8 cellular contexts compared by ENCODE assay signal in genomic region chr15:40252438-40253178, GRCh38. TPM values are rescaled to one million over a fixed set of nuclear protein-coding genes. Genes with fewer than 3 reads are reported as not detected.
A peak's percentile ranks its signal among the peaks of the same experiment; 100 is the strongest.
DNase-seq lines count a peak whose midpoint lies in the region; ATAC-seq and TF ChIP-seq lines count a peak whose summit lies in the region.

No MANE protein-coding gene starts in this region.

- ATAC-seq in naive thymus-derived CD4-positive, alpha-beta T cell: peak; percentile 55
- ATAC-seq in GM21515 (IDR thresholded peaks at IDR 0.05; ENCODE audit: unreplicated experiment) (no peak), GM18909 (IDR thresholded peaks at IDR 0.05; ENCODE audit: poor library complexity, unreplicated experiment) (no peak)

- TF ChIP-seq CTCF in endodermal cell (conservative IDR thresholded peaks at IDR 0.05) (no peak), GM10266 (IDR thresholded peaks at IDR 0.05; ENCODE audit: control insufficient read depth, insufficient read depth, low read depth, missing control alignments) (no peak)

- no peaks in the 10 kb centered on the region for H3K9me3 Mint-ChIP-seq in endodermal cell
- H3K9me3 Mint-ChIP-seq in naive thymus-derived CD4-positive, alpha-beta T cell: no peaks in the 10 kb centered on the region

- peaks cover 8% of the 10 kb centered on the region for H3K4me1 Mint-ChIP-seq in endodermal cell
- peaks cover 4 to 17% (median 9%) of the 10 kb centered on the region in 7 donors for H3K4me1 Mint-ChIP-seq in naive thymus-derived CD4-positive, alpha-beta T cell

- no peaks in the 10 kb centered on the region for H3K4me1 ChIP-seq in endodermal cell (ENCODE audit: control insufficient read depth, insufficient read depth, low read length)
- peaks cover 0 to 5% of the 10 kb centered on the region in 2 donors for H3K4me1 ChIP-seq in naive thymus-derived CD4-positive, alpha-beta T cell (ENCODE audit: control insufficient read depth in 2 of 2, insufficient read depth in 2 of 2, low read length in 2 of 2)

- H3K4me3 ChIP-seq in endodermal cell (ENCODE audit: low read length): peak overlapping the region; percentile 74
- peak overlapping the region; percentile 41 for H3K4me3 ChIP-seq in naive thymus-derived CD4-positive, alpha-beta T cell (ENCODE audit: low read length)

- intact Hi-C loops in naive thymus-derived CD4-positive, alpha-beta T cell (cut with micrococcal nuclease): no loop called here

- DNase-seq in SKM-1 treated with dmso at 0.1 percent for 144 hours (lab: John Stamatoyannopoulos, UW; ENCODE audit: unreplicated experiment) (peak; percentile 31), SKM-1 (lab: John Stamatoyannopoulos, UW; ENCODE audit: unreplicated experiment) (no peak), RKO (ENCODE audit: low spot score) (peak; percentile 34), endodermal cell (peak; percentile 84), GM10266 (ENCODE audit: extremely low spot score) (no peak)
- DNase-seq in naive thymus-derived CD4-positive, alpha-beta T cell: peak in 1 of 9 donors; percentile 36

- H3K36me3 ChIP-seq in endodermal cell (ENCODE audit: control insufficient read depth, insufficient read depth, low read length): no peaks in the 10 kb centered on the region
- no peaks in the 10 kb centered on the region for H3K36me3 ChIP-seq in naive thymus-derived CD4-positive, alpha-beta T cell (ENCODE audit: control insufficient read depth in 2 of 3, insufficient read depth in 3 of 3, low read length in 3 of 3)

- H3K9ac ChIP-seq in endodermal cell (ENCODE audit: extremely low read depth, low read length, poor library complexity, severe bottlenecking): no peak overlapping the region

- H3K9me3 ChIP-seq in endodermal cell (ENCODE audit: control insufficient read depth, low read length): no peaks in the 10 kb centered on the region
- H3K9me3 ChIP-seq in naive thymus-derived CD4-positive, alpha-beta T cell (ENCODE audit: control insufficient read depth in 2 of 3, low read length in 3 of 3): no peaks in the 10 kb centered on the region

- WGBS in endodermal cell (ENCODE audit: insufficient coverage in 1 of 2, insufficient read length in 1 of 2), 2 experiments: 4 to 6% methylated on average over 23 to 84 of the region's 84 CpGs

- H3K27ac ChIP-seq in endodermal cell (ENCODE audit: low read depth, low read length): no peak overlapping the region
- H3K27ac ChIP-seq in naive thymus-derived CD4-positive, alpha-beta T cell (ENCODE audit: low read depth, low read length): no peak overlapping the region

- CTCF ChIA-PET in naive thymus-derived CD4-positive, alpha-beta T cell (lab: Charles Lee): no interaction called here

- POLR2A ChIA-PET in naive thymus-derived CD4-positive, alpha-beta T cell (lab: Charles Lee): no interaction called here

- H3K27ac Mint-ChIP-seq in endodermal cell: no peak overlapping the region
- peak overlapping the region in 1 of 9 donors; percentile 55 for H3K27ac Mint-ChIP-seq in naive thymus-derived CD4-positive, alpha-beta T cell

- H3K27me3 Mint-ChIP-seq in endodermal cell (ENCODE audit: insufficient read depth): peaks cover 45% of the 10 kb centered on the region
- H3K27me3 Mint-ChIP-seq in naive thymus-derived CD4-positive, alpha-beta T cell: peaks cover 27 to 56% (median 36%) of the 10 kb centered on the region in 5 donors

- H3K4me3 Mint-ChIP-seq in endodermal cell: peak overlapping the region; percentile 64
- peak overlapping the region; percentile 59 to 90 (median 76) for H3K4me3 Mint-ChIP-seq in naive thymus-derived CD4-positive, alpha-beta T cell

- H3K27me3 ChIP-seq in endodermal cell (ENCODE audit: control insufficient read depth, insufficient read depth, low read length, poor library complexity, severe bottlenecking): peaks cover 67% of the 10 kb centered on the region
- H3K27me3 ChIP-seq in naive thymus-derived CD4-positive, alpha-beta T cell (ENCODE audit: control insufficient read depth in 2 of 2, insufficient read depth in 2 of 2, low read length in 2 of 2): peaks cover 0 to 3% of the 10 kb centered on the region in 2 donors

- no peaks in the 10 kb centered on the region for H3K36me3 Mint-ChIP-seq in endodermal cell (ENCODE audit: low read depth)
- H3K36me3 Mint-ChIP-seq in naive thymus-derived CD4-positive, alpha-beta T cell: no peaks in the 10 kb centered on the region

RNA-seq across cellular contexts. Expression of gene PAK6, which starts 13.7 kb away (rescaled TPM):
- total RNA-seq in endodermal cell: 1 to 10 TPM; 7.7 to 9.1 TPM
- polyA plus RNA-seq in endodermal cell (2013, experiment 1 of 2): 0.96 TPM
- 0.29 TPM for polyA plus RNA-seq in endodermal cell (2013, experiment 2 of 2)
- total RNA-seq in naive thymus-derived CD4-positive, alpha-beta T cell: 1 to 10 TPM in 1 of 5 experiments, under 1 TPM in 1, not detected in 3; 0.58 to 1.9 TPM
- not detected for polyA plus RNA-seq in naive thymus-derived CD4-positive, alpha-beta T cell

RNA-seq across cellular contexts. Expression of gene ANKRD63, which starts 30.3 kb away (rescaled TPM):
- total RNA-seq in endodermal cell: not detected
- polyA plus RNA-seq in endodermal cell (2013, experiment 1 of 2): 0.39 TPM
- 0.33 TPM for polyA plus RNA-seq in endodermal cell (2013, experiment 2 of 2)
- under 1 TPM in 2 of 5 experiments, not detected in 3; 0.27 TPM for total RNA-seq in naive thymus-derived CD4-positive, alpha-beta T cell
- not detected for polyA plus RNA-seq in naive thymus-derived CD4-positive, alpha-beta T cell

RNA-seq across cellular contexts. Expression of gene PLCB2, which starts 55.1 kb away (rescaled TPM):
- total RNA-seq in endodermal cell: 1 to 10 TPM; 4.4 to 5.3 TPM
- 5.8 TPM for polyA plus RNA-seq in endodermal cell (2013, experiment 1 of 2)
- 5.2 TPM for polyA plus RNA-seq in endodermal cell (2013, experiment 2 of 2)
- total RNA-seq in naive thymus-derived CD4-positive, alpha-beta T cell: 100 to 1,000 TPM; 179 to 359 (median 186) TPM
- 10 to 100 TPM; 19.8 to 28.4 TPM for polyA plus RNA-seq in naive thymus-derived CD4-positive, alpha-beta T cell

Comparison
In these comparisons a context has a peak if more than half of its experiments do, and no peak if none do; other contexts are left out.
1. DNase-seq: peak in SKM-1 treated with dmso at 0.1 percent for 144 hours (single experiment), RKO (single experiment) and endodermal cell (single experiment); none in SKM-1 (single experiment) and GM10266 (single experiment).
2. RNA of gene PLCB2, which starts 55.1 kb away (total RNA-seq): 179 to 359 TPM in naive thymus-derived CD4-positive, alpha-beta T cell; 4.4 to 5.3 TPM in endodermal cell; every median in the first group is over 10 times any median in the second.